ENCODE assay signal across 1 cellular context in the genomic region with DNA sequence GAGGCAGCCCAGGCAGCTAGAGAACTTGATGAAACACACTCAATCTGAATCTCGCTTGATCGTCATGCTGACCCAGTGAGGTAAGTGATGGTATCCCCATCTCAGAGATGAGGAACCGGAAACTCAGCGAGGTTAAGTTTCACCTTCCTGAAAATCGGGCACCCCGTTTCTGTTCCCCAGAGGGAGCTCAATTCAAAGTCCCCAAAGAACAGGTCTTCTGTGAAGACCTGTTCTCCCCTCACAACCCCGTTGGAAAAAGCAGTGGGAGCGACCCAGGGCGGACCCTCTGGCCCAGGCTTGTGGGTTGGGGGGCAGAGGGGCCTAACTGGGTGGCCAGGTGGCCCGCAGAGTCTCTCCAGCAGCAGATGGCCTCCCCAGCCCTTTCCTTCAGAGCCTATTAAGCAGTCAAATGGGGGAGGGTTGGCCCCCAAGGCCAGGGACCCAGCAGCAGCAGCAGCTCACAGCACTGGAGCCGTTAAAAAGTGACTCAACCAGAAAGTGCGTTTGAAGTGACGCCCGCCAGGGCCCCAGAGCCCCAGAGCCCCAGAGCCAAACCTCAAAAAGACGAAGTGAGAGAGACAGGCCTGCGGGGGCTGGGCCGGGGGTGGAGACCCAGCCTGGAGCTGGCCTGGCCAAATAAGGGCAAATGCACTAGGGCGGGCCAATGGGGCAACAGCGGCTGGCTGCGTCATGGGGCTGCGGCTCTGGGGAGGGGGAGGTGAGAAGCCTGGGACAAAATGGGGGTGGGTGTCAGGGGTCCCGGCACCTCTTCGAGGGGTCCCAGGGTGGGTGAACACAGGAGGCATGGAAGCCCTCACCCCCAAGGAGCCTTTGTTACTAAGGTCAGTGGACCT.
TF ChIP-seq lines count a peak whose summit lies in the region.

No MANE protein-coding gene starts in this region.

TF ChIP-seq in HepG2, 621 proteins besides CTCF, POLR2A, EP300 and RAD21 (continues in another document):
- TF ChIP-seq ZNF121 (CRISPR knock-in tag; IDR thresholded peaks at IDR 0.05) (no peak), ZNF333 (CRISPR knock-in tag; IDR thresholded peaks at IDR 0.05; ENCODE audit: borderline replicate concordance) (no peak), FUBP1 (CRISPR knock-in tag; IDR thresholded peaks at IDR 0.05; ENCODE audit: borderline replicate concordance) (no peak), ATF7 (IDR thresholded peaks at IDR 0.05) (no peak), ATF7 (CRISPR knock-in tag; IDR thresholded peaks at IDR 0.05) (no peak), HMG20A (CRISPR knock-in tag; IDR thresholded peaks at IDR 0.05; ENCODE audit: borderline replicate concordance) (no peak), ZNF34 (CRISPR knock-in tag; IDR thresholded peaks at IDR 0.05; ENCODE audit: borderline replicate concordance) (no peak), HDAC2 (CRISPR knock-in tag; IDR thresholded peaks at IDR 0.05) (no peak), ZBTB7B (CRISPR knock-in tag; IDR thresholded peaks at IDR 0.05) (peak; percentile 27; the same call in 1 of the 2 replicates), ZC3H13 (CRISPR knock-in tag; IDR thresholded peaks at IDR 0.05) (no peak), ZNF619 (CRISPR knock-in tag; IDR thresholded peaks at IDR 0.05) (no peak), HBP1 (CRISPR knock-in tag; IDR thresholded peaks at IDR 0.05; ENCODE audit: low read depth) (no peak), ZNF772 (CRISPR knock-in tag; IDR thresholded peaks at IDR 0.05) (0 out of 2 replicates have a peak, but pooled peaks have one; percentile 28), RFX3 (CRISPR knock-in tag; IDR thresholded peaks at IDR 0.05) (no peak), CEBPG (CRISPR knock-in tag; IDR thresholded peaks at IDR 0.05) (no peak), GABPB1 (CRISPR knock-in tag; IDR thresholded peaks at IDR 0.05) (peak; percentile 36; the same call in 1 of the 2 replicates), ZNF446 (CRISPR knock-in tag; IDR thresholded peaks at IDR 0.05) (no peak), ZNF780A (CRISPR knock-in tag; IDR thresholded peaks at IDR 0.05) (no peak), ZNF564 (CRISPR knock-in tag; IDR thresholded peaks at IDR 0.05) (no peak), JARID2 (CRISPR knock-in tag; IDR thresholded peaks at IDR 0.05; ENCODE audit: insufficient replicate concordance) (no peak), SETDB1 (CRISPR knock-in tag; IDR thresholded peaks at IDR 0.05; ENCODE audit: borderline replicate concordance) (peak; percentile 43; the same call in 1 of the 2 replicates), XBP1 (CRISPR knock-in tag; IDR thresholded peaks at IDR 0.05) (no peak), AKAP8 (CRISPR knock-in tag; IDR thresholded peaks at IDR 0.05) (0 out of 2 replicates have a peak, but pooled peaks have one; percentile 21), ISX (CRISPR knock-in tag; conservative IDR thresholded peaks at IDR 0.05) (no peak), RBFOX2 (IDR thresholded peaks at IDR 0.05; ENCODE audit: low read depth, low read length) (0 out of 2 replicates have a peak, but pooled peaks have one; percentile 23), CBX2 (IDR thresholded peaks at IDR 0.05; ENCODE audit: low read depth, low read length) (no peak), CBX2 (CRISPR knock-in tag; IDR thresholded peaks at IDR 0.05; ENCODE audit: low read depth) (no peak), ZMYM2 (CRISPR knock-in tag; IDR thresholded peaks at IDR 0.05) (no peak), CHD2 (IDR thresholded peaks at IDR 0.05; ENCODE audit: low read depth, low read length) (peak; percentile 39; the same call in 1 of the 2 replicates), PHF20 (CRISPR knock-in tag; IDR thresholded peaks at IDR 0.05) (no peak), NR0B2 (CRISPR knock-in tag; IDR thresholded peaks at IDR 0.05) (no peak), PHF8 (CRISPR knock-in tag; IDR thresholded peaks at IDR 0.05) (peak; percentile 43; the same call in 1 of the 2 replicates), TFE3 (CRISPR knock-in tag; IDR thresholded peaks at IDR 0.05) (0 out of 2 replicates have a peak, but pooled peaks have one; percentile 38), ZZZ3 (CRISPR knock-in tag; IDR thresholded peaks at IDR 0.05; ENCODE audit: borderline replicate concordance) (no peak), ZNF256 (CRISPR knock-in tag; conservative IDR thresholded peaks at IDR 0.05) (no peak), MTF1 (CRISPR knock-in tag; IDR thresholded peaks at IDR 0.05) (no peak), SRY (CRISPR knock-in tag; IDR thresholded peaks at IDR 0.05) (0 out of 2 replicates have a peak, but pooled peaks have one; percentile 63)
- TF ChIP-seq, protein P1, sequence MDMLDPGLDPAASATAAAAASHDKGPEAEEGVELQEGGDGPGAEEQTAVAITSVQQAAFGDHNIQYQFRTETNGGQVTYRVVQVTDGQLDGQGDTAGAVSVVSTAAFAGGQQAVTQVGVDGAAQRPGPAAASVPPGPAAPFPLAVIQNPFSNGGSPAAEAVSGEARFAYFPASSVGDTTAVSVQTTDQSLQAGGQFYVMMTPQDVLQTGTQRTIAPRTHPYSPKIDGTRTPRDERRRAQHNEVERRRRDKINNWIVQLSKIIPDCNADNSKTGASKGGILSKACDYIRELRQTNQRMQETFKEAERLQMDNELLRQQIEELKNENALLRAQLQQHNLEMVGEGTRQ (IDR thresholded peaks at IDR 0.05; ENCODE audit: low read depth, low read length): no peak
- TF ChIP-seq, protein P1 (CRISPR knock-in tag; IDR thresholded peaks at IDR 0.05; ENCODE audit: borderline replicate concordance): peak; percentile 93; the same call in 1 of the 2 replicates
- TF ChIP-seq, protein P2, sequence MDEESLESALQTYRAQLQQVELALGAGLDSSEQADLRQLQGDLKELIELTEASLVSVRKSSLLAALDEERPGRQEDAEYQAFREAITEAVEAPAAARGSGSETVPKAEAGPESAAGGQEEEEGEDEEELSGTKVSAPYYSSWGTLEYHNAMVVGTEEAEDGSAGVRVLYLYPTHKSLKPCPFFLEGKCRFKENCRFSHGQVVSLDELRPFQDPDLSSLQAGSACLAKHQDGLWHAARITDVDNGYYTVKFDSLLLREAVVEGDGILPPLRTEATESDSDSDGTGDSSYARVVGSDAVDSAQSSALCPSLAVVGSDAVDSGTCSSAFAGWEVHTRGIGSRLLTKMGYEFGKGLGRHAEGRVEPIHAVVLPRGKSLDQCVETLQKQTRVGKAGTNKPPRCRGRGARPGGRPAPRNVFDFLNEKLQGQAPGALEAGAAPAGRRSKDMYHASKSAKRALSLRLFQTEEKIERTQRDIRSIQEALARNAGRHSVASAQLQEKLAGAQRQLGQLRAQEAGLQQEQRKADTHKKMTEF (CRISPR knock-in tag; IDR thresholded peaks at IDR 0.05): peak; percentile 73; the same call in 1 of the 2 replicates
- TF ChIP-seq, protein P3, sequence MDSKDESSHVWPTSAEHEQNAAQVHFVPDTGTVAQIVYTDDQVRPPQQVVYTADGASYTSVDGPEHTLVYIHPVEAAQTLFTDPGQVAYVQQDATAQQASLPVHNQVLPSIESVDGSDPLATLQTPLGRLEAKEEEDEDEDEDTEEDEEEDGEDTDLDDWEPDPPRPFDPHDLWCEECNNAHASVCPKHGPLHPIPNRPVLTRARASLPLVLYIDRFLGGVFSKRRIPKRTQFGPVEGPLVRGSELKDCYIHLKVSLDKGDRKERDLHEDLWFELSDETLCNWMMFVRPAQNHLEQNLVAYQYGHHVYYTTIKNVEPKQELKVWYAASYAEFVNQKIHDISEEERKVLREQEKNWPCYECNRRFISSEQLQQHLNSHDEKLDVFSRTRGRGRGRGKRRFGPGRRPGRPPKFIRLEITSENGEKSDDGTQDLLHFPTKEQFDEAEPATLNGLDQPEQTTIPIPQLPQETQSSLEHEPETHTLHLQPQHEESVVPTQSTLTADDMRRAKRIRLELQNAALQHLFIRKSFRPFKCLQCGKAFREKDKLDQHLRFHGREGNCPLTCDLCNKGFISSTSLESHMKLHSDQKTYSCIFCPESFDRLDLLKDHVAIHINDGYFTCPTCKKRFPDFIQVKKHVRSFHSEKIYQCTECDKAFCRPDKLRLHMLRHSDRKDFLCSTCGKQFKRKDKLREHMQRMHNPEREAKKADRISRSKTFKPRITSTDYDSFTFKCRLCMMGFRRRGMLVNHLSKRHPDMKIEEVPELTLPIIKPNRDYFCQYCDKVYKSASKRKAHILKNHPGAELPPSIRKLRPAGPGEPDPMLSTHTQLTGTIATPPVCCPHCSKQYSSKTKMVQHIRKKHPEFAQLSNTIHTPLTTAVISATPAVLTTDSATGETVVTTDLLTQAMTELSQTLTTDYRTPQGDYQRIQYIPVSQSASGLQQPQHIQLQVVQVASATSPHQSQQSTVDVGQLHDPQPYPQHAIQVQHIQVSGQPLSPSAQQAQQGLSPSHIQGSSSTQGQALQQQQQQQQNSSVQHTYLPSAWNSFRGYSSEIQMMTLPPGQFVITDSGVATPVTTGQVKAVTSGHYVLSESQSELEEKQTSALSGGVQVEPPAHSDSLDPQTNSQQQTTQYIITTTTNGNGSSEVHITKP (CRISPR knock-in tag; IDR thresholded peaks at IDR 0.05; ENCODE audit: low read depth): peak; percentile 55
- TF ChIP-seq, protein P4, sequence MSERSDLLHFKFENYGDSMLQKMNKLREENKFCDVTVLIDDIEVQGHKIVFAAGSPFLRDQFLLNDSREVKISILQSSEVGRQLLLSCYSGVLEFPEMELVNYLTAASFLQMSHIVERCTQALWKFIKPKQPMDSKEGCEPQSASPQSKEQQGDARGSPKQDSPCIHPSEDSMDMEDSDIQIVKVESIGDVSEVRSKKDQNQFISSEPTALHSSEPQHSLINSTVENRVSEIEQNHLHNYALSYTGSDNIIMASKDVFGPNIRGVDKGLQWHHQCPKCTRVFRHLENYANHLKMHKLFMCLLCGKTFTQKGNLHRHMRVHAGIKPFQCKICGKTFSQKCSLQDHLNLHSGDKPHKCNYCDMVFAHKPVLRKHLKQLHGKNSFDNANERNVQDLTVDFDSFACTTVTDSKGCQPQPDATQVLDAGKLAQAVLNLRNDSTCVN (CRISPR knock-in tag; IDR thresholded peaks at IDR 0.05; ENCODE audit: borderline replicate concordance): peak; percentile 41; the same call in 1 of the 2 replicates
